Comparison of ENCODE assay signal across 19 cellular contexts in genomic region chr15:32952062-32952461, GRCh38.
"Had no signal": no experiment of that assay in that cellular context is flagged by ENCODE, and none has a peak within 500 bp of the region (broad histone marks: within the 10 kb centered on the region; RNA-seq: fewer than 3 reads in every experiment).

No MANE protein-coding gene starts in this region.

- H3K4me1 ChIP-seq: upper lobe of right lung had no signal

- ATAC-seq: activated CD8-positive, alpha-beta T cell treated with anti-CD3 and anti-CD28 coated beads, Interleukin-2, amount 10 ng/mL, durations not matched to agents 7 days and 5 days; activated naive CD4-positive, alpha-beta T cell treated with anti-CD3 and anti-CD28 coated beads, Interleukin-2, amount 50 U/mL, for 72 hours; esophagus mucosa; naive thymus-derived CD8-positive, alpha-beta T cell; stimulated activated memory B cell treated with anti-CD40 and anti-IgM and Interleukin-4, amounts not matched to agents 10 μg/mL and 1 μg/mL and 100 μg/mL, for 72 hours; upper lobe of right lung had no signal

- H3K4me1 Mint-ChIP-seq: activated CD4-positive, alpha-beta T cell treated with anti-CD3 and anti-CD28 coated beads, Interleukin-2, amount 10 ng/mL, durations not matched to agents 24 days and 14 days; naive thymus-derived CD8-positive, alpha-beta T cell had no signal

- H3K36me3 ChIP-seq: spleen, thoracic aorta, upper lobe of right lung had no signal

- H3K4me3 Mint-ChIP-seq: activated CD4-positive, alpha-beta T cell treated with anti-CD3 and anti-CD28 coated beads, Interleukin-2, amount 10 ng/mL, durations not matched to agents 24 days and 14 days; activated CD8-positive, alpha-beta T cell treated with anti-CD3 and anti-CD28 coated beads, Interleukin-2, amount 10 ng/mL, durations not matched to agents 7 days and 5 days; dendritic cell treated with granulocyte-macrophage colony-stimulating factor and Interleukin-4, amounts not matched to agents 40 ng/mL and 50 ng/mL, for 4 days; memory B cell; naive thymus-derived CD8-positive, alpha-beta T cell; stimulated activated memory B cell treated with anti-CD40 and anti-IgM and Interleukin-4, amounts not matched to agents 10 μg/mL and 1 μg/mL and 100 μg/mL, for 72 hours had no signal

- H3K4me3 ChIP-seq: spleen, thoracic aorta, upper lobe of right lung had no signal

- H3K9me3 Mint-ChIP-seq: activated CD4-positive, alpha-beta T cell treated with anti-CD3 and anti-CD28 coated beads, Interleukin-2, amount 10 ng/mL, durations not matched to agents 24 days and 14 days; activated naive CD4-positive, alpha-beta T cell treated with anti-CD3 and anti-CD28 coated beads, Interleukin-2, amount 50 U/mL, for 72 hours; memory B cell had no signal

- H3K27ac ChIP-seq: spleen, thoracic aorta, upper lobe of right lung had no signal

- H3K27me3 Mint-ChIP-seq: dendritic cell treated with granulocyte-macrophage colony-stimulating factor and Interleukin-4, amounts not matched to agents 40 ng/mL and 50 ng/mL, for 4 days had no signal

- H3K36me3 Mint-ChIP-seq: activated naive CD4-positive, alpha-beta T cell treated with anti-CD3 and anti-CD28 coated beads, Interleukin-2, amount 50 U/mL, for 72 hours; memory B cell; stimulated activated memory B cell treated with anti-CD40 and anti-IgM and Interleukin-4, amounts not matched to agents 10 μg/mL and 1 μg/mL and 100 μg/mL, for 72 hours had no signal

- DNase-seq: activated CD4-positive, alpha-beta T cell treated with anti-CD3 and anti-CD28 coated beads, Interleukin-2, amount 10 ng/mL, durations not matched to agents 24 days and 14 days; activated CD4-positive, CD25-positive, alpha-beta regulatory T cell; activated CD8-positive, alpha-beta T cell treated with anti-CD3 and anti-CD28 coated beads, Interleukin-2, amount 10 ng/mL, durations not matched to agents 7 days and 5 days; activated gamma-delta T cell treated with Interleukin-2 at 50 U/mL for 16 hours; cerebellar nuclear complex; effector CD8-positive, alpha-beta T cell; naive thymus-derived CD8-positive, alpha-beta T cell; posterior cingulate gyrus; spleen; stimulated activated CD4-positive, alpha-beta T cell treated with anti-CD3 and anti-CD28 coated beads, Interleukin-4, amount 100 ng/mL, for 4 hours; T-helper 1 cell; T-helper 9 cell; upper lobe of right lung had no signal

- H3K27ac Mint-ChIP-seq: activated CD4-positive, alpha-beta T cell treated with anti-CD3 and anti-CD28 coated beads, Interleukin-2, amount 10 ng/mL, durations not matched to agents 24 days and 14 days; activated CD8-positive, alpha-beta T cell treated with anti-CD3 and anti-CD28 coated beads, Interleukin-2, amount 10 ng/mL, durations not matched to agents 7 days and 5 days; dendritic cell treated with granulocyte-macrophage colony-stimulating factor and Interleukin-4, amounts not matched to agents 40 ng/mL and 50 ng/mL, for 4 days; memory B cell; naive thymus-derived CD8-positive, alpha-beta T cell; stimulated activated memory B cell treated with anti-CD40 and anti-IgM and Interleukin-4, amounts not matched to agents 10 μg/mL and 1 μg/mL and 100 μg/mL, for 72 hours had no signal

- H3K9me3 ChIP-seq: thoracic aorta, upper lobe of right lung had no signal

- H3K27me3 ChIP-seq: spleen, upper lobe of right lung had no signal
